Comparison of ENCODE assay signal across 13 cellular contexts in the genomic region with DNA sequence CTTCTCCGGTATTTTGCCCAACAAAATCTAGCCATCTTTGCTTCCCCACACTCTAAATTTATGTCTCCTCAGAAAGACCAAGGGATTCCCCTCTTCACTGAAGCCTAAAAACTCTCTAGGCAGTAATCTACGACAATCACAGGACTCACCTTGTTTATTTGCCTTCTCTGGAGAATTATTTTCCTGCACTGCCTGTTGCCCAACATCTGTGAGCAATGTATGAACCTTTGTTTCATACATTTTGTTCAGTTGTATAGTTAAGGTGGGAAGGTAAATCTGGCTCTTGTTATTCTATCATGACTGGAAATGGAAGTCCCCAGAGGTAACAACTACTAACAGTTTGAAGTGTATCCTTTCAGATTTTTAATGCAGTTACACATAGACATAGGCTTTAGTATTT. TPM values are rescaled to one million over a fixed set of nuclear protein-coding genes. Genes with fewer than 3 reads are reported as not detected.
DNase-seq lines count a peak whose midpoint lies in the region; ATAC-seq and TF ChIP-seq lines count a peak whose summit lies in the region.
"Had no signal": no experiment of that assay in that cellular context is flagged by ENCODE, and none has a peak within 500 bp of the region (broad histone marks: within the 10 kb centered on the region; RNA-seq: fewer than 3 reads in every experiment).

No MANE protein-coding gene starts in this region.

- H3K36me3 Mint-ChIP-seq in T-helper 2 cell treated with Interferon-gamma antibody and Interleukin-4, amounts not matched to agents 5 μg/mL and 100 μg/mL, for 36 hours (ENCODE audit: low read depth): peaks cover 41% of the 10 kb centered on the region
- peaks cover 42% of the 10 kb centered on the region for H3K36me3 Mint-ChIP-seq in WTC11

- no peak for DNase-seq in T-helper 2 cell treated with Interferon-gamma antibody and Interleukin-4, amounts not matched to agents 5 μg/mL and 100 μg/mL, for 36 hours (ENCODE audit: low spot score)
- no peak for DNase-seq in T-helper 2 cell
- no peak for DNase-seq in WTC11 (ENCODE audit: low spot score)
- DNase-seq in fibroblast of villous mesenchyme (ENCODE audit: low read depth): no peak
- no peak for DNase-seq in skeletal muscle cell (ENCODE audit: low read depth)
- DNase-seq in NCI-H2171 (lab: John Stamatoyannopoulos, UW): no peak
- DNase-seq: KBM-7, NCI-H2171 treated with DMSO at 0.1 percent for 48 hours, retina had no signal

- TF ChIP-seq CTCF in WTC11 (IDR thresholded peaks at IDR 0.05) (no peak), fibroblast of villous mesenchyme (IDR thresholded peaks at IDR 0.05; ENCODE audit: insufficient read depth, low read depth, low read length) (no peak)

- no peaks in the 10 kb centered on the region for H3K9me3 Mint-ChIP-seq in T-helper 2 cell treated with Interferon-gamma antibody and Interleukin-4, amounts not matched to agents 5 μg/mL and 100 μg/mL, for 36 hours
- H3K9me3 Mint-ChIP-seq in WTC11: no peaks in the 10 kb centered on the region

- H3K27ac Mint-ChIP-seq in T-helper 2 cell treated with Interferon-gamma antibody and Interleukin-4, amounts not matched to agents 5 μg/mL and 100 μg/mL, for 36 hours: no peak overlapping the region
- peak overlapping the region; percentile 32 for H3K27ac Mint-ChIP-seq in WTC11

- CTCF ChIA-PET in WTC11 (lab: Charles Lee): no interaction called here

- peaks cover 30% of the 10 kb centered on the region for H3K4me1 Mint-ChIP-seq in T-helper 2 cell treated with Interferon-gamma antibody and Interleukin-4, amounts not matched to agents 5 μg/mL and 100 μg/mL, for 36 hours (ENCODE audit: low read depth)
- H3K4me1 Mint-ChIP-seq in WTC11: peaks cover 26% of the 10 kb centered on the region

- peak overlapping the region; percentile 96 for H3K4me3 ChIP-seq in fibroblast of villous mesenchyme (ENCODE audit: low read depth, low read length)
- H3K4me3 ChIP-seq in skeletal muscle cell (ENCODE audit: low read depth, low read length): peak overlapping the region; percentile 92

- no peak for ATAC-seq in WTC11
- ATAC-seq in HG03520 (IDR thresholded peaks at IDR 0.05; ENCODE audit: unreplicated experiment): no peak
- ATAC-seq in GM19397 (IDR thresholded peaks at IDR 0.05; ENCODE audit: unreplicated experiment): no peak

- no peaks in the 10 kb centered on the region for H3K27me3 Mint-ChIP-seq in T-helper 2 cell treated with Interferon-gamma antibody and Interleukin-4, amounts not matched to agents 5 μg/mL and 100 μg/mL, for 36 hours (ENCODE audit: low read depth)
- H3K27me3 Mint-ChIP-seq in WTC11 (ENCODE audit: low read depth): no peaks in the 10 kb centered on the region

- H3K4me3 Mint-ChIP-seq in T-helper 2 cell treated with Interferon-gamma antibody and Interleukin-4, amounts not matched to agents 5 μg/mL and 100 μg/mL, for 36 hours: peak overlapping the region; percentile 98
- peak overlapping the region; percentile 100 for H3K4me3 Mint-ChIP-seq in WTC11

- POLR2A ChIA-PET in WTC11 (lab: Charles Lee): no interaction called here

TF ChIP-seq in WTC11, 78 proteins besides CTCF, POLR2A, EP300 and RAD21:
- TF ChIP-seq ZBTB21 (CRISPR knock-in tag; IDR thresholded peaks at IDR 0.05; ENCODE audit: borderline replicate concordance) (no peak), CREB1 (CRISPR knock-in tag; IDR thresholded peaks at IDR 0.05) (no peak), CREM (CRISPR knock-in tag; IDR thresholded peaks at IDR 0.05) (no peak), SP1 (CRISPR knock-in tag; conservative IDR thresholded peaks at IDR 0.05) (no peak), JAZF1 (CRISPR knock-in tag; IDR thresholded peaks at IDR 0.05) (no peak), NFATC4 (CRISPR knock-in tag; IDR thresholded peaks at IDR 0.05) (no peak), TP53 (CRISPR knock-in tag; IDR thresholded peaks at IDR 0.05) (no peak), ZNF416 (CRISPR knock-in tag; IDR thresholded peaks at IDR 0.05) (no peak), ESRRA (CRISPR knock-in tag; IDR thresholded peaks at IDR 0.05; ENCODE audit: borderline replicate concordance) (no peak), NR1H2 (CRISPR knock-in tag; IDR thresholded peaks at IDR 0.05) (no peak), GABPB1 (CRISPR knock-in tag; IDR thresholded peaks at IDR 0.05) (no peak), ATF6 (CRISPR knock-in tag; IDR thresholded peaks at IDR 0.05) (no peak)
- TF ChIP-seq, protein P1, sequence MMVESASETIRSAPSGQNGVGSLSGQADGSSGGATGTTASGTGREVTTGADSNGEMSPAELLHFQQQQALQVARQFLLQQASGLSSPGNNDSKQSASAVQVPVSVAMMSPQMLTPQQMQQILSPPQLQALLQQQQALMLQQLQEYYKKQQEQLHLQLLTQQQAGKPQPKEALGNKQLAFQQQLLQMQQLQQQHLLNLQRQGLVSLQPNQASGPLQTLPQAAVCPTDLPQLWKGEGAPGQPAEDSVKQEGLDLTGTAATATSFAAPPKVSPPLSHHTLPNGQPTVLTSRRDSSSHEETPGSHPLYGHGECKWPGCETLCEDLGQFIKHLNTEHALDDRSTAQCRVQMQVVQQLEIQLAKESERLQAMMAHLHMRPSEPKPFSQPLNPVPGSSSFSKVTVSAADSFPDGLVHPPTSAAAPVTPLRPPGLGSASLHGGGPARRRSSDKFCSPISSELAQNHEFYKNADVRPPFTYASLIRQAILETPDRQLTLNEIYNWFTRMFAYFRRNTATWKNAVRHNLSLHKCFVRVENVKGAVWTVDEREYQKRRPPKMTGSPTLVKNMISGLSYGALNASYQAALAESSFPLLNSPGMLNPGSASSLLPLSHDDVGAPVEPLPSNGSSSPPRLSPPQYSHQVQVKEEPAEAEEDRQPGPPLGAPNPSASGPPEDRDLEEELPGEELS (CRISPR knock-in tag; IDR thresholded peaks at IDR 0.05): no peak
- TF ChIP-seq, protein P2, sequence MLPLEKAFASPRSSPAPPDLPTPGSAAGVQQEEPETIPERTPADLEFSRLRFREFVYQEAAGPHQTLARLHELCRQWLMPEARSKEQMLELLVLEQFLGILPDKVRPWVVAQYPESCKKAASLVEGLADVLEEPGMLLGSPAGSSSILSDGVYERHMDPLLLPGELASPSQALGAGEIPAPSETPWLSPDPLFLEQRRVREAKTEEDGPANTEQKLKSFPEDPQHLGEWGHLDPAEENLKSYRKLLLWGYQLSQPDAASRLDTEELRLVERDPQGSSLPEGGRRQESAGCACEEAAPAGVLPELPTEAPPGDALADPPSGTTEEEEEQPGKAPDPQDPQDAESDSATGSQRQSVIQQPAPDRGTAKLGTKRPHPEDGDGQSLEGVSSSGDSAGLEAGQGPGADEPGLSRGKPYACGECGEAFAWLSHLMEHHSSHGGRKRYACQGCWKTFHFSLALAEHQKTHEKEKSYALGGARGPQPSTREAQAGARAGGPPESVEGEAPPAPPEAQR (CRISPR knock-in tag; IDR thresholded peaks at IDR 0.05): no peak

RNA-seq across cellular contexts. Expression of gene COPA, which starts 2.2 kb away (rescaled TPM):
- 115 to 126 TPM (median 119 TPM) in 3 replicates for total RNA-seq in WTC11 (2021)
- total RNA-seq in fibroblast of villous mesenchyme: 295 and 322 TPM in 2 replicates

RNA-seq across cellular contexts. Expression of gene NCSTN, which starts 2.3 kb away (rescaled TPM):
- 58.2 to 72.7 TPM (median 71.9 TPM) in 3 replicates for total RNA-seq in WTC11 (2021)
- total RNA-seq in fibroblast of villous mesenchyme: 109 and 165 TPM in 2 replicates

RNA-seq across cellular contexts. Expression of gene NHLH1, which starts 26.0 kb away (rescaled TPM):
- 0.69 to 0.70 TPM (median 0.69 TPM) in 3 replicates for total RNA-seq in WTC11 (2021)
- under 0.01 TPM in 1 of 2 replicates, not detected in the other for total RNA-seq in fibroblast of villous mesenchyme
- total RNA-seq: A172, dermis microvascular lymphatic vessel endothelial cell had no signal

RNA-seq across cellular contexts. Expression of gene PEX19, which starts 55.9 kb away (rescaled TPM):
- total RNA-seq in WTC11 (2021): 80.6 to 85.5 TPM (median 85.2 TPM) in 3 replicates
- total RNA-seq in fibroblast of villous mesenchyme: 39.6 and 51.0 TPM in 2 replicates

RNA-seq across cellular contexts. Expression of gene VANGL2, which starts 59.5 kb away (rescaled TPM):
- total RNA-seq in WTC11 (2021) (68.0 to 69.7 TPM (median 68.6 TPM) in 3 replicates), fibroblast of villous mesenchyme (not detected in 2 replicates)
- total RNA-seq: dermis microvascular lymphatic vessel endothelial cell had no signal
